ENCODE assay signal across 16 cellular contexts in the genomic region with DNA sequence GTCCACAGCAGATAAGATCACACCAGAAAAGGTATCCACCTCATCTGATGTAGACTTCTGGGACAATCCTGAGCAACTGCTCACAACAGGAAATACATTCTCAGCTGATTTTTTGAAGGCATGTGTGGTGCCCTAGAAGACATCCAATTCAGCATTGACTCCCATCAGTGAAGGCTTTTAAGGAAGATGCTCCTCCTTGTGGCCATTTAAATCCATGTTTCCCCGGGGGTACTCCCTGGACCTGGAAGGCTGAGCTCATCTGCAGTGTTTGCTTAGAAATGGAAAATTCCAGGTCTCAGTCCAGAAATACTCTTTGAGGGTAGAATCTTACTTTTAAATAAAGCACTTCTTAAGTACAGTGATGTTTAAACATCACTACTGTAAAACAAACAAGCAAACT.
A peak's percentile ranks its signal among the peaks of the same experiment; 100 is the strongest.
DNase-seq lines count a peak whose midpoint lies in the region; ATAC-seq and TF ChIP-seq lines count a peak whose summit lies in the region.
"Had no signal": no experiment of that assay in that cellular context is flagged by ENCODE, and none has a peak within 500 bp of the region (broad histone marks: within the 10 kb centered on the region; RNA-seq: fewer than 3 reads in every experiment).

No MANE protein-coding gene starts in this region.

- H3K27me3 ChIP-seq in Panc1 (ENCODE audit: control insufficient read depth, insufficient read depth, low read length), result peaks cover 3% of the 10 kb centered on the region; the same call in 1 of the 2 replicates
- no peaks in the 10 kb centered on the region for H3K27me3 ChIP-seq in MG63
- H3K27me3 ChIP-seq in ovary, result no peaks in the 10 kb centered on the region

- TF ChIP-seq CTCF in Panc1 (IDR thresholded peaks at IDR 0.05) (peak; percentile 46), fibroblast of villous mesenchyme (IDR thresholded peaks at IDR 0.05; ENCODE audit: insufficient read depth, low read depth, low read length) (peak; percentile 41), progenitor cell of endocrine pancreas (IDR thresholded peaks at IDR 0.05; ENCODE audit: unreplicated experiment) (peak; percentile 25), ovary (IDR thresholded peaks at IDR 0.05) (no peak)

- H3K27ac ChIP-seq in Panc1 (ENCODE audit: low read length) (no peak overlapping the region), ovary (no peak overlapping the region)
- H3K27ac ChIP-seq: left lung had no signal

- POLR2A ChIA-PET in Panc1 (lab: Charles Lee), result no interaction called here

- TF ChIP-seq EP300 in ovary (IDR thresholded peaks at IDR 0.05), result no peak

- no TSS peak for BruUV-seq in Panc1 (replicated peaks; lab: Mats Ljungman, UMichigan)

- H3K9me3 ChIP-seq in Panc1 (ENCODE audit: control insufficient read depth, insufficient read depth, low read depth, low read length) (no peaks in the 10 kb centered on the region), MG63 (no peaks in the 10 kb centered on the region), ovary (no peaks in the 10 kb centered on the region)
- H3K9me3 ChIP-seq: left lung had no signal

- H3K36me3 ChIP-seq in Panc1 (ENCODE audit: control insufficient read depth, insufficient read depth, low read length), result no peaks in the 10 kb centered on the region
- no peaks in the 10 kb centered on the region for H3K36me3 ChIP-seq in MG63
- H3K36me3 ChIP-seq in ovary, result no peaks in the 10 kb centered on the region
- H3K36me3 ChIP-seq: left lung had no signal

- no peak overlapping the region for H3K4me3 ChIP-seq in Panc1 (ENCODE audit: low read depth in 2 of 2, low read length in 2 of 2)
- no peak overlapping the region for H3K4me3 ChIP-seq in fibroblast of villous mesenchyme (ENCODE audit: low read depth, low read length)
- no peak overlapping the region for H3K4me3 ChIP-seq in MG63
- H3K4me3 ChIP-seq in ovary, result no peak overlapping the region
- H3K4me3 ChIP-seq: left lung had no signal

- in situ Hi-C loops in Panc1 (cut with HindIII; ENCODE audit: low pct_unique_long_range_greater_than_20kb, low sequenced_read_pairs), result no loop called here

- TF ChIP-seq POLR2A in ovary (IDR thresholded peaks at IDR 0.05), result no peak

- H3K4me1 ChIP-seq in Panc1 (ENCODE audit: control insufficient read depth, insufficient read depth, low read length) (no peaks in the 10 kb centered on the region), ovary (ENCODE audit: insufficient read depth) (peaks cover 7% of the 10 kb centered on the region)
- H3K4me1 ChIP-seq: left lung had no signal

- DNase-seq in NCI-H1092 treated with DMSO at 0.1 percent for 48 hours (lab: John Stamatoyannopoulos, UW), result peak; percentile 13
- DNase-seq in NCI-H1092 (lab: John Stamatoyannopoulos, UW), result no peak
- no peak for DNase-seq in Panc1 (ENCODE audit: low read depth, low spot score)
- peak; percentile 41 for DNase-seq in fibroblast of villous mesenchyme (ENCODE audit: low read depth)
- no peak for DNase-seq in progenitor cell of endocrine pancreas (ENCODE audit: low spot score, unreplicated experiment)
- DNase-seq in MG63, result no peak
- DNase-seq in ovary, result no peak
- DNase-seq: GOT3; KG1; left lung; natural killer cell; NCI-H187; stimulated activated naive CD4-positive, alpha-beta T cell treated with Interleukin-2 at 50 U/mL for 16 hours; T-helper 1 cell had no signal

- H3K4me1 Mint-ChIP-seq in progenitor cell of endocrine pancreas (ENCODE audit: low read depth), result no peaks in the 10 kb centered on the region
- H3K4me1 Mint-ChIP-seq: natural killer cell had no signal

- H3K4me3 Mint-ChIP-seq in progenitor cell of endocrine pancreas (ENCODE audit: low read depth), result no peak overlapping the region
- H3K4me3 Mint-ChIP-seq: natural killer cell had no signal

- peaks cover 44% of the 10 kb centered on the region for H3K27me3 Mint-ChIP-seq in progenitor cell of endocrine pancreas

- no peaks in the 10 kb centered on the region for H3K9me3 Mint-ChIP-seq in progenitor cell of endocrine pancreas (ENCODE audit: low read depth)
- H3K9me3 Mint-ChIP-seq: natural killer cell had no signal

- CTCF ChIA-PET in Panc1 (lab: Charles Lee), result no interaction called here

- intact Hi-C loops in Panc1 (cut with micrococcal nuclease; ENCODE audit: unreplicated experiment) (no loop called here), ovary (cut with DNase I) (loop anchor here in 2 of 4 donors (10.0 kb wide), 2 partner anchors 134 to 414 kb away; no protein-coding TSS in a partner anchor)

- 6 to 23% (median 11%) methylated on average over 1 of the region's 1 CpG for WGBS in ovary, 3 donors

- H3K36me3 Mint-ChIP-seq in progenitor cell of endocrine pancreas (ENCODE audit: insufficient read depth), result no peaks in the 10 kb centered on the region
- H3K36me3 Mint-ChIP-seq: natural killer cell had no signal

- ATAC-seq in Panc1 (no peak), GM21381 (IDR thresholded peaks at IDR 0.05; ENCODE audit: unreplicated experiment) (no peak)
- ATAC-seq: activated naive CD4-positive, alpha-beta T cell treated with anti-CD3 and anti-CD28 coated beads, Interleukin-2, amount 50 U/mL, for 72 hours; left lung; natural killer cell had no signal

- no peak overlapping the region for H3K27ac Mint-ChIP-seq in progenitor cell of endocrine pancreas
- H3K27ac Mint-ChIP-seq: activated naive CD4-positive, alpha-beta T cell treated with anti-CD3 and anti-CD28 coated beads, Interleukin-2, amount 50 U/mL, for 72 hours; natural killer cell had no signal

Comparison
In these comparisons a context has a peak if more than half of its experiments do, and no peak if none do; other contexts are left out.
1. DNase-seq: peak in NCI-H1092 treated with DMSO at 0.1 percent for 48 hours (single experiment) and fibroblast of villous mesenchyme (single experiment); none in NCI-H1092 (single experiment), Panc1 (single experiment), progenitor cell of endocrine pancreas (single experiment), MG63 (single experiment) and ovary (0 of 5).
2. CTCF ChIP-seq: peak in Panc1 (single experiment), fibroblast of villous mesenchyme (single experiment) and progenitor cell of endocrine pancreas (single experiment); none in ovary (0 of 3).